ENCODE assay signal across 20 cellular contexts in the genomic region with DNA sequence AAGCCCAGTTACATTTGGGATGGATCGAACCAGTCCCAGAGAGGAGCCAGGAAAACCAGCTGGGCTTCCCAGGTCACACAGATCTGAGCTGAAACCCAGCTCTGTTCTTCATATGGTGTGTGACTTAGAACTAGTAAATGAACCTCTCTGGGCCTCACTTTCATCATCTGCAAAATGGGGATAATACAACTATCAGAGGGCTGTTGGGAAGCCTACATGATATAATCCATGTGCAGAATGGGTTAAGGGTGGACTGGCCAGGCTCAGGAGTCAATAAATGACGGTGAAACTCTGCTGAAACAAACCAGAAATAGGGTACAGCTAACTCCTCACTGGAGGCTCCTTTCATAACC. TPM values are rescaled to one million over a fixed set of nuclear protein-coding genes. Genes with fewer than 3 reads are reported as not detected.
DNase-seq lines count a peak whose midpoint lies in the region; ATAC-seq, FAIRE-seq and TF ChIP-seq lines count a peak whose summit lies in the region.
"Had no signal": no experiment of that assay in that cellular context is flagged by ENCODE, and none has a peak within 500 bp of the region (broad histone marks: within the 10 kb centered on the region; RNA-seq: fewer than 3 reads in every experiment).

No MANE protein-coding gene starts in this region.

- H2AFZ ChIP-seq in HepG2 (ENCODE audit: low read length), result no peak overlapping the region
- H2AFZ ChIP-seq in K562 (ENCODE audit: low read depth, low read length), result no peak overlapping the region

- TF ChIP-seq EP300 in HepG2 (IDR thresholded peaks at IDR 0.05; ENCODE audit: low read depth in 2 of 2, low read length in 2 of 2), result no peak
- TF ChIP-seq EP300 in HepG2 (CRISPR knock-in tag; IDR thresholded peaks at IDR 0.05; ENCODE audit: borderline replicate concordance), result no peak
- TF ChIP-seq EP300 in K562 (IDR thresholded peaks at IDR 0.05; ENCODE audit: low read length), result no peak

- BruUV-seq in HepG2 (replicated peaks; lab: Mats Ljungman, UMichigan), result no TSS peak
- BruUV-seq in K562 (replicated peaks; lab: Mats Ljungman, UMichigan), result no TSS peak

- H3K4me1 ChIP-seq in HepG2 (ENCODE audit: insufficient read depth, low read length) (peaks cover 36% of the 10 kb centered on the region), right lobe of liver (peaks cover 0 to 12% (median 3%) of the 10 kb centered on the region in 4 donors), K562 (replicated peaks in 1 of 2; ENCODE audit: control insufficient read depth in 2 of 2, insufficient read depth in 2 of 2, low read length in 2 of 2) (peaks cover 30 to 52% of the 10 kb centered on the region in 2 experiments), skeletal muscle satellite cell (ENCODE audit: control insufficient read depth, insufficient read depth, low read length) (peaks cover 23% of the 10 kb centered on the region)
- H3K4me1 ChIP-seq: BE2C had no signal

- peaks cover 9% of the 10 kb centered on the region for H3K9me1 ChIP-seq in K562 (ENCODE audit: control insufficient read depth, insufficient read depth, low read length)

- H3K36me3 ChIP-seq in HepG2 (replicated peaks in 1 of 2; ENCODE audit: control insufficient read depth in 1 of 2, insufficient read depth in 2 of 2, low read length in 2 of 2), result no peaks in the 10 kb centered on the region
- H3K36me3 ChIP-seq in right lobe of liver, result no peaks in the 10 kb centered on the region
- no peaks in the 10 kb centered on the region for H3K36me3 ChIP-seq in K562 (ENCODE audit: control insufficient read depth, insufficient read depth, low read length)
- no peaks in the 10 kb centered on the region for H3K36me3 ChIP-seq in skeletal muscle satellite cell (ENCODE audit: insufficient read depth, low read length)
- H3K36me3 ChIP-seq: BE2C, HAP-1 had no signal

- POLR2A ChIA-PET in HepG2 (lab: Yijun Ruan, JAX) (interaction anchor here (0.7 to 2.3 kb wide), 2 partner anchors 11 to 16 kb away, joined by 3 to 10 read pairs; partner anchors contain the start of genes DPCD and POLL), K562 (lab: Yijun Ruan, JAX) (interaction anchor here (0.6 to 0.7 kb wide), 3 partner anchors 16 to 264 kb away, joined by 3 read pairs; no protein-coding TSS in a partner anchor)

- in situ Hi-C loops in HepG2 (cut with HindIII; ENCODE audit: extremely low pct_ligation_motif_present, low pct_unique_long_range_greater_than_20kb), result loop anchor here (5.0 kb wide), 1 partner anchor 279 kb away; no protein-coding TSS in a partner anchor
- in situ Hi-C loops in K562 (cut with MboI), result loop anchor here (5.0 kb wide), 1 partner anchor 359 kb away; no protein-coding TSS in a partner anchor

- H3K27ac ChIP-seq in HepG2 (ENCODE audit: extremely low read length, insufficient read depth, low read length) (no peak overlapping the region), right lobe of liver (no peak overlapping the region), K562 (ENCODE audit: extremely low read depth, low read depth, low read length) (no peak overlapping the region)
- H3K27ac ChIP-seq: 22Rv1 had no signal

- H4K20me1 ChIP-seq in HepG2 (ENCODE audit: insufficient read depth, low read length) (no peaks in the 10 kb centered on the region), K562 (replicated peaks; ENCODE audit: control insufficient read depth, insufficient read depth, low read length) (no peaks in the 10 kb centered on the region; the same call in 1 of the 2 replicates)

- WGBS in HepG2 (ENCODE audit: low lambda C conversion rate), result 50% methylated on average over 2 of the region's 2 CpGs
- WGBS in right lobe of liver (ENCODE audit: insufficient coverage, low coverage, low lambda C conversion rate, missing lambda C conversion rate), result 50% methylated on average over 1 of the region's 2 CpGs
- 67% methylated on average over 1 of the region's 2 CpGs for WGBS in K562 (ENCODE audit: insufficient coverage, low coverage, missing lambda C conversion rate)

- no peak for ATAC-seq in HepG2
- no peak for ATAC-seq in right lobe of liver
- ATAC-seq in K562, result no peak
- no peak for ATAC-seq in GM21576 (IDR thresholded peaks at IDR 0.05; ENCODE audit: unreplicated experiment)

- H3K4me3 ChIP-seq in HepG2 (replicated peaks in 1 of 3; ENCODE audit: insufficient read depth in 1 of 3, low read depth in 2 of 3, low read length in 3 of 3) (no peak overlapping the region), right lobe of liver (no peak overlapping the region), K562 (no peak overlapping the region), skeletal muscle satellite cell (ENCODE audit: low read length) (no peak overlapping the region)

- no peak overlapping the region for H3K9ac ChIP-seq in HepG2 (ENCODE audit: insufficient read depth, low read depth, low read length)
- no peak overlapping the region for H3K9ac ChIP-seq in K562 (ENCODE audit: insufficient read depth in 1 of 2, low read depth in 2 of 2, low read length in 2 of 2)
- H3K9ac ChIP-seq in skeletal muscle satellite cell (ENCODE audit: low read depth, low read length), result no peak overlapping the region

- TF ChIP-seq CTCF in HepG2 (CRISPR knock-in tag; IDR thresholded peaks at IDR 0.05) (no peak), right lobe of liver (IDR thresholded peaks at IDR 0.05) (no peak), K562 (IDR thresholded peaks at IDR 0.05 in 2 of 3, conservative IDR thresholded peaks at IDR 0.05 in 1 of 3; ENCODE audit: insufficient read depth in 2 of 3, low read depth in 1 of 3, low read length in 3 of 3) (no peak)

- TF ChIP-seq RAD21 in HepG2 (CRISPR knock-in tag; IDR thresholded peaks at IDR 0.05), result no peak
- TF ChIP-seq RAD21 in K562 (CRISPR knock-in tag; conservative IDR thresholded peaks at IDR 0.05 in 1 of 2, IDR thresholded peaks at IDR 0.05 in 1 of 2), result no peak

- no peaks in the 10 kb centered on the region for H3K9me3 ChIP-seq in HepG2 (ENCODE audit: low read length)
- peaks cover 0 to 6% (median 0%) of the 10 kb centered on the region in 4 donors for H3K9me3 ChIP-seq in right lobe of liver
- no peaks in the 10 kb centered on the region; the same call in 1 of the 2 replicates for H3K9me3 ChIP-seq in K562 (replicated peaks; ENCODE audit: control insufficient read depth, insufficient read depth, low read depth, low read length)
- no peaks in the 10 kb centered on the region for H3K9me3 ChIP-seq in skeletal muscle satellite cell (replicated peaks; ENCODE audit: low read length)

- FAIRE-seq in HepG2 (lab: Jason Lieb, UNC) (no peak), K562 (lab: Jason Lieb, UNC) (no peak)
- FAIRE-seq: A204.1, GM12892, H54 had no signal

- H3K79me2 ChIP-seq in HepG2 (ENCODE audit: insufficient read depth, low read length), result no peaks in the 10 kb centered on the region
- no peaks in the 10 kb centered on the region for H3K79me2 ChIP-seq in K562 (ENCODE audit: control insufficient read depth, insufficient read depth, low read length)

- peaks cover 0 to 36% of the 10 kb centered on the region in 2 experiments; a peak in 4 of 5 replicates for H3K27me3 ChIP-seq in HepG2 (ENCODE audit: control insufficient read depth in 1 of 2, insufficient read depth in 2 of 2, low read length in 2 of 2)
- peaks cover 0 to 10% of the 10 kb centered on the region in 2 donors for H3K27me3 ChIP-seq in right lobe of liver
- H3K27me3 ChIP-seq in K562 (ENCODE audit: control insufficient read depth in 2 of 2, insufficient read depth in 2 of 2, low read length in 2 of 2), result no peaks in the 10 kb centered on the region
- H3K27me3 ChIP-seq in skeletal muscle satellite cell (ENCODE audit: control insufficient read depth, insufficient read depth, low read length), result peaks cover 28% of the 10 kb centered on the region

- TF ChIP-seq POLR2A in HepG2 (IDR thresholded peaks at IDR 0.05; ENCODE audit: insufficient read depth in 1 of 2, low read depth in 2 of 2, low read length in 2 of 2) (no peak), right lobe of liver (IDR thresholded peaks at IDR 0.05) (no peak), K562 (conservative IDR thresholded peaks at IDR 0.05) (no peak)

- CTCF ChIA-PET in HepG2 (lab: Yijun Ruan, JAX; ENCODE audit: low intra/inter-chr PET ratio, low total read pairs), result no interaction called here
- CTCF ChIA-PET in K562 (lab: Yijun Ruan, JAX; ENCODE audit: low intra/inter-chr PET ratio), result interaction anchor here (0.6 kb wide), 1 partner anchor 358 kb away, joined by 3 read pairs; no protein-coding TSS in a partner anchor

- H3K4me2 ChIP-seq in HepG2 (ENCODE audit: low read depth, low read length) (no peak overlapping the region), K562 (ENCODE audit: insufficient read depth, low read length) (no peak overlapping the region), skeletal muscle satellite cell (ENCODE audit: low read length) (peak overlapping the region; percentile 99)

- intact Hi-C loops in HepG2 (cut with micrococcal nuclease; ENCODE audit: unreplicated experiment), result loop anchor here (5.0 kb wide), 1 partner anchor 279 kb away; no protein-coding TSS in a partner anchor
- intact Hi-C loops in right lobe of liver (cut with DNase I), result no loop called here
- intact Hi-C loops in K562 (cut with micrococcal nuclease), result loop anchor here (10.0 kb wide), 1 partner anchor 127 kb away; no protein-coding TSS in a partner anchor

- DNase-seq in HepG2 (ENCODE audit: low spot score) (no peak), right lobe of liver (no peak), K562 (ENCODE audit: extremely low read depth in 1 of 4, low spot score in 3 of 4) (no peak), GDM1 (lab: John Stamatoyannopoulos, UW) (no peak)
- DNase-seq: ACHN; AML-193; BE2C; C1 segment of cervical spinal cord; Calu3; CD4-positive, alpha-beta memory T cell; COR-L47; DMS79 treated with DMSO at 0.1 percent for 48 hours; GOT3 had no signal

RNA-seq across cellular contexts. Expression of gene POLL, which starts 16.5 kb away (rescaled TPM):
- total RNA-seq in HepG2 (2016; rRNA removed; fragmentation: Illumina TruSeq; extraction: Trizol) (8.1 and 13.8 TPM in 2 replicates), right lobe of liver (10 to 100 TPM in 4 of 6 experiments, 1 to 10 TPM in 2; 8.4 to 15.5 (median 13.2) TPM), K562 (2014; rRNA removed) (10.9 and 11.7 TPM in 2 replicates), K562 (2014; rRNA removed; fragmentation: Illumina TruSeq; extraction: Trizol) (5.4 and 6.4 TPM in 2 replicates), K562 (2015; rRNA removed; fragmentation: Illumina TruSeq; extraction: Trizol) (6.9 and 8.4 TPM in 2 replicates), K562 (2021) (16.9 and 18.7 TPM in 2 replicates)
- total RNA-seq in HepG2 (2016; cell fraction: cytosol; rRNA removed; fragmentation: Illumina TruSeq; extraction: Trizol; ENCODE audit: low read depth), result 6.3 and 7.5 TPM in 2 replicates
- 8.8 and 13.2 TPM in 2 replicates for total RNA-seq in HepG2 (2016; cell fraction: insoluble cytoplasmic fraction; rRNA removed; fragmentation: Illumina TruSeq; extraction: Trizol)
- total RNA-seq in HepG2 (2016; cell fraction: membrane; rRNA removed; fragmentation: Illumina TruSeq; extraction: Trizol), result 10.8 and 13.5 TPM in 2 replicates
- 13.0 and 17.9 TPM in 2 replicates for total RNA-seq in HepG2 (2016; cell fraction: nucleus; rRNA removed; fragmentation: Illumina TruSeq; extraction: Trizol)
- polyA plus RNA-seq in HepG2 (2011; rRNA removed) (19.1 and 25.0 TPM in 2 replicates), K562 (2011; rRNA removed) (13.7 and 21.8 TPM in 2 replicates), K562 (2014; fragmentation: Illumina TruSeq; extraction: Trizol) (13.3 and 14.2 TPM in 2 replicates), K562 (2014; fragmentation: Nextera tagmentation; extraction: Ambion mirVana) (1 to 10 TPM; 1.2 to 2.1 TPM), K562 (2014; rRNA removed) (13.3 and 16.1 TPM in 2 replicates)
- polyA plus RNA-seq in HepG2 (2011; cell fraction: cytosol; rRNA removed), result 13.4 and 19.7 TPM in 2 replicates
- 60.4 and 68.5 TPM in 2 replicates for polyA plus RNA-seq in HepG2 (2011; cell fraction: nucleus; rRNA removed)
- 15.2 and 18.1 TPM in 2 replicates for polyA plus RNA-seq in HepG2 (2012)
- 4.0 and 5.6 TPM in 2 replicates for polyA plus RNA-seq in HepG2 (2016; cell fraction: cytosol; fragmentation: Illumina TruSeq; extraction: Trizol; ENCODE audit: low read depth)
- polyA plus RNA-seq in HepG2 (2016; cell fraction: insoluble cytoplasmic fraction; fragmentation: Illumina TruSeq; extraction: Trizol; ENCODE audit: low read depth), result 9.5 and 10.7 TPM in 2 replicates
- 9.1 and 10.4 TPM in 2 replicates for polyA plus RNA-seq in HepG2 (2016; cell fraction: membrane; fragmentation: Illumina TruSeq; extraction: Trizol; ENCODE audit: low read depth)
- polyA plus RNA-seq in HepG2 (2016; cell fraction: nucleus; fragmentation: Illumina TruSeq; extraction: Trizol; ENCODE audit: insufficient read depth, low read depth), result 29.0 and 32.0 TPM in 2 replicates
- polyA minus RNA-seq in HepG2 (2011; rRNA and poly(A)+ RNA removed; ENCODE audit: low replicate concordance), result 66.0 and 72.8 TPM in 2 replicates
- polyA minus RNA-seq in HepG2 (2011; cell fraction: cytosol; rRNA and poly(A)+ RNA removed), result 13.5 and 15.3 TPM in 2 replicates
- polyA minus RNA-seq in HepG2 (2011; cell fraction: nucleus; rRNA and poly(A)+ RNA removed), result 32.6 and 36.1 TPM in 2 replicates
- 27.0 and 79.5 TPM in 2 replicates for total RNA-seq in K562 (2011; cell fraction: chromatin; rRNA removed; ENCODE audit: low replicate concordance)
- total RNA-seq in K562 (2011; cell fraction: nucleolus; rRNA removed), result 44.1 and 46.7 TPM in 2 replicates
- 37.4 and 38.1 TPM in 2 replicates for total RNA-seq in K562 (2011; cell fraction: nucleoplasm; rRNA removed)
- 25.2 and 35.8 TPM in 2 replicates for polyA plus RNA-seq in K562 (2011; cell fraction: cytosol; rRNA removed)
- polyA plus RNA-seq in K562 (2011; cell fraction: nucleus; rRNA removed), result 60.9 and 95.5 TPM in 2 replicates
- polyA plus RNA-seq in K562 (2012), result 12.9 and 23.2 TPM in 2 replicates
- polyA minus RNA-seq in K562 (2011; rRNA and poly(A)+ RNA removed), result 15.2 and 18.3 TPM in 2 replicates
- polyA minus RNA-seq in K562 (2011; cell fraction: cytosol; rRNA and poly(A)+ RNA removed), result 12.1 and 13.3 TPM in 2 replicates
- 20.1 and 24.3 TPM in 2 replicates for polyA minus RNA-seq in K562 (2011; cell fraction: nucleus; rRNA and poly(A)+ RNA removed)
- total RNA-seq in skeletal muscle satellite cell (2012; rRNA removed), result 6.6 and 9.6 TPM in 2 replicates

RNA-seq across cellular contexts. Expression of gene DPCD, which starts 16.6 kb away (rescaled TPM):
- total RNA-seq in HepG2 (2016; rRNA removed; fragmentation: Illumina TruSeq; extraction: Trizol) (25.2 and 32.8 TPM in 2 replicates), right lobe of liver (1 to 10 TPM; 2.2 to 4.3 (median 3.5) TPM), K562 (2014; rRNA removed) (17.2 and 19.6 TPM in 2 replicates), K562 (2014; rRNA removed; fragmentation: Illumina TruSeq; extraction: Trizol) (15.0 and 15.7 TPM in 2 replicates), K562 (2015; rRNA removed; fragmentation: Illumina TruSeq; extraction: Trizol) (15.5 and 19.4 TPM in 2 replicates), K562 (2021) (10.0 and 12.1 TPM in 2 replicates)
- total RNA-seq in HepG2 (2016; cell fraction: cytosol; rRNA removed; fragmentation: Illumina TruSeq; extraction: Trizol; ENCODE audit: low read depth), result 8.6 and 8.8 TPM in 2 replicates
- total RNA-seq in HepG2 (2016; cell fraction: insoluble cytoplasmic fraction; rRNA removed; fragmentation: Illumina TruSeq; extraction: Trizol), result 23.9 and 34.8 TPM in 2 replicates
- total RNA-seq in HepG2 (2016; cell fraction: membrane; rRNA removed; fragmentation: Illumina TruSeq; extraction: Trizol), result 11.3 and 11.5 TPM in 2 replicates
- total RNA-seq in HepG2 (2016; cell fraction: nucleus; rRNA removed; fragmentation: Illumina TruSeq; extraction: Trizol), result 11.3 and 13.2 TPM in 2 replicates
- polyA plus RNA-seq in HepG2 (2011; rRNA removed) (22.7 and 27.0 TPM in 2 replicates), K562 (2011; rRNA removed) (35.1 and 44.5 TPM in 2 replicates), K562 (2014; fragmentation: Illumina TruSeq; extraction: Trizol) (18.8 and 20.0 TPM in 2 replicates), K562 (2014; fragmentation: Nextera tagmentation; extraction: Ambion mirVana) (10 to 100 TPM; 37.6 to 45.2 TPM), K562 (2014; rRNA removed) (20.3 and 25.2 TPM in 2 replicates)
- polyA plus RNA-seq in HepG2 (2011; cell fraction: cytosol; rRNA removed), result 30.3 and 33.4 TPM in 2 replicates
- 17.2 and 17.5 TPM in 2 replicates for polyA plus RNA-seq in HepG2 (2011; cell fraction: nucleus; rRNA removed)
- polyA plus RNA-seq in HepG2 (2012), result 8.8 and 16.2 TPM in 2 replicates
- polyA plus RNA-seq in HepG2 (2016; cell fraction: cytosol; fragmentation: Illumina TruSeq; extraction: Trizol; ENCODE audit: low read depth), result 7.7 and 9.1 TPM in 2 replicates
- 30.4 and 30.5 TPM in 2 replicates for polyA plus RNA-seq in HepG2 (2016; cell fraction: insoluble cytoplasmic fraction; fragmentation: Illumina TruSeq; extraction: Trizol; ENCODE audit: low read depth)
- 8.6 and 8.8 TPM in 2 replicates for polyA plus RNA-seq in HepG2 (2016; cell fraction: membrane; fragmentation: Illumina TruSeq; extraction: Trizol; ENCODE audit: low read depth)
- 12.5 and 17.0 TPM in 2 replicates for polyA plus RNA-seq in HepG2 (2016; cell fraction: nucleus; fragmentation: Illumina TruSeq; extraction: Trizol; ENCODE audit: insufficient read depth, low read depth)
- 10.5 and 19.2 TPM in 2 replicates for polyA minus RNA-seq in HepG2 (2011; rRNA and poly(A)+ RNA removed; ENCODE audit: low replicate concordance)
- 4.8 and 4.9 TPM in 2 replicates for polyA minus RNA-seq in HepG2 (2011; cell fraction: cytosol; rRNA and poly(A)+ RNA removed)
- polyA minus RNA-seq in HepG2 (2011; cell fraction: nucleus; rRNA and poly(A)+ RNA removed), result 14.7 and 16.1 TPM in 2 replicates
- total RNA-seq in K562 (2011; cell fraction: chromatin; rRNA removed; ENCODE audit: low replicate concordance), result 4.7 and 9.8 TPM in 2 replicates
- 4.9 and 6.3 TPM in 2 replicates for total RNA-seq in K562 (2011; cell fraction: nucleolus; rRNA removed)
- total RNA-seq in K562 (2011; cell fraction: nucleoplasm; rRNA removed), result 7.3 and 8.6 TPM in 2 replicates
- polyA plus RNA-seq in K562 (2011; cell fraction: cytosol; rRNA removed), result 30.7 and 37.5 TPM in 2 replicates
- 21.2 and 22.3 TPM in 2 replicates for polyA plus RNA-seq in K562 (2011; cell fraction: nucleus; rRNA removed)
- 13.9 and 26.4 TPM in 2 replicates for polyA plus RNA-seq in K562 (2012)
- polyA minus RNA-seq in K562 (2011; rRNA and poly(A)+ RNA removed), result 19.8 and 20.4 TPM in 2 replicates
- polyA minus RNA-seq in K562 (2011; cell fraction: cytosol; rRNA and poly(A)+ RNA removed), result 1.6 and 6.1 TPM in 2 replicates
- polyA minus RNA-seq in K562 (2011; cell fraction: nucleus; rRNA and poly(A)+ RNA removed), result 5.5 and 5.8 TPM in 2 replicates
- total RNA-seq in skeletal muscle satellite cell (2012; rRNA removed), result 58.8 and 80.9 TPM in 2 replicates

Comparison
In these comparisons a context has a peak if more than half of its experiments do, and no peak if none do; other contexts are left out.
1. intact Hi-C loops: an anchor here in HepG2 (5.0 kb wide) and K562 (10.0 kb wide); none called in right lobe of liver.
2. Of the 241 proteins assayed by ChIP-seq in both HepG2 and K562: peak only in HepG2: none; only in K562: ADNP; in both: none; in neither: 240.